In genomic region chr9:76374702-76375543, GRCh38 we compare ENCODE assay signal across 8 cellular contexts. TPM values are rescaled to one million over a fixed set of nuclear protein-coding genes. Genes with fewer than 3 reads are reported as not detected.
A peak's percentile ranks its signal among the peaks of the same experiment; 100 is the strongest.
DNase-seq lines count a peak whose midpoint lies in the region; TF ChIP-seq lines count a peak whose summit lies in the region.

No MANE protein-coding gene starts in this region.

- H3K36me3 ChIP-seq in BJ (ENCODE audit: control insufficient read depth, insufficient read depth, low read length) (no peaks in the 10 kb centered on the region), mucosa of rectum (ENCODE audit: control insufficient read depth in 2 of 2, insufficient read depth in 2 of 2, low read length in 2 of 2) (no peaks in the 10 kb centered on the region)

- no peak overlapping the region for H3K9ac ChIP-seq in mucosa of rectum (ENCODE audit: low read depth in 1 of 2, low read length in 2 of 2)

- H3K27ac ChIP-seq in mucosa of rectum (ENCODE audit: low read depth in 2 of 2, low read length in 2 of 2) (peak overlapping the region; percentile 72 to 77), dorsolateral prefrontal cortex (no peak overlapping the region)

- CTCF ChIA-PET in BJ (lab: Yijun Ruan, JAX) = interaction anchor here (0.8 to 1.2 kb wide), 2 partner anchors 9 to 19 kb away, joined by 3 to 4 read pairs; no protein-coding TSS in a partner anchor

- intact Hi-C loops in dorsolateral prefrontal cortex (cut with DNase I) = no loop called here

- H3K9me3 Mint-ChIP-seq in endothelial cell (ENCODE audit: unreplicated experiment) = no peaks in the 10 kb centered on the region

- DNase-seq in BJ (ENCODE audit: low read depth) (peak; percentile 63), NCI-H146 treated with DMSO at 0.1 percent for 48 hours (lab: John Stamatoyannopoulos, UW; ENCODE audit: unreplicated experiment) (peak; percentile 5), endothelial cell (ENCODE audit: low spot score) (peak; percentile 23), NOMO-1 treated with dmso at 0.1 percent for 144 hours (lab: John Stamatoyannopoulos, UW; ENCODE audit: unreplicated experiment) (no peak), GM20000 (ENCODE audit: low spot score) (no peak), epidermal melanocyte (ENCODE audit: insufficient read length, low spot score) (no peak), dorsolateral prefrontal cortex (no peak)

- H3K27me3 Mint-ChIP-seq in endothelial cell (ENCODE audit: unreplicated experiment) = no peaks in the 10 kb centered on the region

- no peaks in the 10 kb centered on the region for H3K27me3 ChIP-seq in BJ (ENCODE audit: control insufficient read depth, insufficient read depth, low read length)
- no peaks in the 10 kb centered on the region for H3K27me3 ChIP-seq in mucosa of rectum (ENCODE audit: control insufficient read depth in 2 of 2, insufficient read depth in 2 of 2, low read length in 2 of 2)
- H3K27me3 ChIP-seq in dorsolateral prefrontal cortex = no peaks in the 10 kb centered on the region

- H3K4me3 Mint-ChIP-seq in endothelial cell (ENCODE audit: unreplicated experiment) = no peak overlapping the region

- H3K27ac Mint-ChIP-seq in endothelial cell (ENCODE audit: unreplicated experiment) = peak overlapping the region; percentile 73

- H3K4me1 ChIP-seq in mucosa of rectum (ENCODE audit: control insufficient read depth in 2 of 2, insufficient read depth in 2 of 2, low read length in 2 of 2) = peaks cover 34 to 42% of the 10 kb centered on the region in 2 donors

- no peaks in the 10 kb centered on the region for H3K9me3 ChIP-seq in mucosa of rectum (ENCODE audit: control insufficient read depth in 2 of 2, low read length in 2 of 2)

- POLR2A ChIA-PET in BJ (lab: Charles Lee) = no interaction called here

- no peaks in the 10 kb centered on the region for H3K36me3 Mint-ChIP-seq in endothelial cell (ENCODE audit: low read depth, unreplicated experiment)

- peaks cover 8% of the 10 kb centered on the region for H3K4me1 Mint-ChIP-seq in endothelial cell (ENCODE audit: unreplicated experiment)

- TF ChIP-seq CTCF in BJ (IDR thresholded peaks at IDR 0.05; ENCODE audit: insufficient read depth, low read depth, low read length) (no peak), endothelial cell (IDR thresholded peaks at IDR 0.05; ENCODE audit: unreplicated experiment) (no peak), GM20000 (IDR thresholded peaks at IDR 0.05; ENCODE audit: extremely low read depth, missing control alignments) (no peak), dorsolateral prefrontal cortex (IDR thresholded peaks at IDR 0.05 in 54 of 56, conservative IDR thresholded peaks at IDR 0.05 in 2 of 56; ENCODE audit: low read depth in 1 of 56, partially characterized antibody in 56 of 56) (no peak)

- H3K4me3 ChIP-seq in BJ (ENCODE audit: low read depth, low read length) (no peak overlapping the region), mucosa of rectum (ENCODE audit: low read length in 2 of 2) (peak overlapping the region in 1 of 2 donors; percentile 29), dorsolateral prefrontal cortex (no peak overlapping the region)

RNA-seq across cellular contexts. Expression of gene RFK, which starts 19.3 kb away (rescaled TPM):
- polyA plus RNA-seq in BJ (2011; rRNA removed) = 7.5 and 15.4 TPM in 2 replicates
- polyA minus RNA-seq in BJ (2011; rRNA and poly(A)+ RNA removed) = 2.2 and 2.9 TPM in 2 replicates
- total RNA-seq in endothelial cell (ENCODE audit: unreplicated experiment) (10.1 TPM), dorsolateral prefrontal cortex (10 to 100 TPM; 15.3 to 57.0 (median 37.1) TPM)

Comparison
In these comparisons a context has a peak if more than half of its experiments do, and no peak if none do; other contexts are left out.
1. DNase-seq: peak in BJ (single experiment), NCI-H146 treated with DMSO at 0.1 percent for 48 hours (single experiment) and endothelial cell (single experiment); none in NOMO-1 treated with dmso at 0.1 percent for 144 hours (single experiment), GM20000 (single experiment), epidermal melanocyte (single experiment) and dorsolateral prefrontal cortex (0 of 10).
2. H3K27ac ChIP-seq: peak in mucosa of rectum (2 of 2); none in dorsolateral prefrontal cortex (0 of 59).